In the genomic region with DNA sequence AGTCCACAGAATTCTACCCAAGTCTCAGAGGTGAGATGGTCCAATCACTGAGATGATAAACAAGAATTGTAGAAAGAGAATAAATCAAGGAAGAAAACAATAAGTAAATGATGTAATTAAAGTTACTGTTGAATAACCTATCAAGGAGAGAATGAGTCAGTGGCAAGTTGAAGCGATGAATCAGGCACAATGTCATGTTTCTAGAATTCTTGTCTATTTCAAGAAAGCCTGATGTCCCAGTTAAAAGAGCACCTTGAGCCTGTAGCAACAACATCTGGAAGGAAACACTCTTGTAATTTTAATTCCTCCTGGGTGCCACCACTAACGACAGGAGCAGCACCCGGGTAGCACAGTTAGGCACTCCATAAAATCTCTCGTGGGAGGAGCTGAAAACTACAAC, we compare ENCODE assay signal across 16 cellular contexts.
DNase-seq lines count a peak whose midpoint lies in the region; ATAC-seq and TF ChIP-seq lines count a peak whose summit lies in the region.
"Had no signal": no experiment of that assay in that cellular context is flagged by ENCODE, and none has a peak within 500 bp of the region (broad histone marks: within the 10 kb centered on the region; RNA-seq: fewer than 3 reads in every experiment).

No MANE protein-coding gene starts in this region.

- H3K9ac ChIP-seq in HUES48 (ENCODE audit: low read depth, low read length) = no peak overlapping the region

- ATAC-seq in HG02763 (IDR thresholded peaks at IDR 0.05; ENCODE audit: unreplicated experiment) = no peak
- ATAC-seq: PC-3, WTC11 had no signal

- DNase-seq in AG10803 (ENCODE audit: low read depth) = peak; percentile 13
- DNase-seq in epithelial cell of esophagus (ENCODE audit: low read depth) = peak; percentile 93
- DNase-seq in putamen (ENCODE audit: low spot score) = peak; percentile 9
- no peak for DNase-seq in DMS79 treated with DMSO at 0.1 percent for 48 hours (lab: John Stamatoyannopoulos, UW)
- no peak for DNase-seq in cerebellar nuclear complex (lab: John Stamatoyannopoulos, UW)
- no peak for DNase-seq in stimulated activated CD4-positive, alpha-beta T cell treated with anti-CD3 and anti-CD28 coated beads, Interleukin-4, amount 100 ng/mL, for 1 hour
- DNase-seq: activated CD8-positive, alpha-beta memory T cell treated with anti-CD3 and anti-CD28 coated beads, Interleukin-2, amount 50 U/mL, for 4 hours; NCI-H1436 treated with DMSO at 0.1 percent for 48 hours; NCI-H510A; spleen had no signal

- peaks cover 3% of the 10 kb centered on the region; the same call in 1 of the 2 replicates for H3K4me1 ChIP-seq in HUES48 (ENCODE audit: control insufficient read depth, insufficient read depth, low read length)
- H3K4me1 ChIP-seq: adrenal gland, spleen had no signal

- no peaks in the 10 kb centered on the region for H3K27me3 ChIP-seq in HUES48 (ENCODE audit: control insufficient read depth, insufficient read depth, low read length)
- H3K27me3 ChIP-seq: adrenal gland had no signal

- H3K27ac ChIP-seq in HUES48 (ENCODE audit: low read depth, low read length) = peak overlapping the region; percentile 42
- H3K27ac ChIP-seq: adrenal gland, C4-2B, spleen had no signal

- TF ChIP-seq CTCF in AG10803 (conservative IDR thresholded peaks at IDR 0.05; ENCODE audit: low read length) (no peak), epithelial cell of esophagus (IDR thresholded peaks at IDR 0.05; ENCODE audit: insufficient read depth, low read depth, low read length, missing control alignments) (no peak)

- H3K4me3 ChIP-seq in AG10803 (ENCODE audit: low read length) (no peak overlapping the region), HUES48 (ENCODE audit: low read depth, low read length) (no peak overlapping the region), epithelial cell of esophagus (ENCODE audit: low read length) (no peak overlapping the region)
- H3K4me3 ChIP-seq: adrenal gland, spleen had no signal

- no peaks in the 10 kb centered on the region for H3K36me3 ChIP-seq in HUES48 (ENCODE audit: control insufficient read depth, insufficient read depth, low read length)
- H3K36me3 ChIP-seq: adrenal gland, spleen had no signal

- H3K9me3 ChIP-seq in HUES48 (ENCODE audit: control insufficient read depth, insufficient read depth, low read length) = peaks cover 3% of the 10 kb centered on the region; the same call in 1 of the 2 replicates
- H3K9me3 ChIP-seq: adrenal gland, spleen had no signal

Comparison
In these comparisons a context has a peak if more than half of its experiments do, and no peak if none do; other contexts are left out.
1. DNase-seq: peak in AG10803 (single experiment), epithelial cell of esophagus (single experiment) and putamen (single experiment); none in DMS79 treated with DMSO at 0.1 percent for 48 hours (single experiment), cerebellar nuclear complex (0 of 2) and stimulated activated CD4-positive, alpha-beta T cell treated with anti-CD3 and anti-CD28 coated beads, Interleukin-4, amount 100 ng/mL, for 1 hour (single experiment).